ENCODE assay signal across 7 cellular contexts in genomic region chr12:70590051-70590450, GRCh38. TPM values are rescaled to one million over a fixed set of nuclear protein-coding genes. Genes with fewer than 3 reads are reported as not detected.
DNase-seq lines count a peak whose midpoint lies in the region; ATAC-seq and TF ChIP-seq lines count a peak whose summit lies in the region.

No MANE protein-coding gene starts in this region.

- intact Hi-C loops in body of pancreas (cut with DNase I), result loop anchor here (5.0 kb wide), 1 partner anchor 127 kb away; no protein-coding TSS in a partner anchor

- no peak overlapping the region for H3K4me3 Mint-ChIP-seq in T-helper 2 cell treated with Interferon-gamma antibody and Interleukin-4, amounts not matched to agents 5 μg/mL and 100 μg/mL, for 36 hours
- H3K4me3 Mint-ChIP-seq in immature natural killer cell, result no peak overlapping the region

- ATAC-seq in HG02588 (IDR thresholded peaks at IDR 0.05; ENCODE audit: unreplicated experiment) (peak; percentile 93), body of pancreas (peak; percentile 77)

- H3K9me3 ChIP-seq in body of pancreas, result no peaks in the 10 kb centered on the region

- no peaks in the 10 kb centered on the region for H3K36me3 Mint-ChIP-seq in T-helper 2 cell treated with Interferon-gamma antibody and Interleukin-4, amounts not matched to agents 5 μg/mL and 100 μg/mL, for 36 hours (ENCODE audit: low read depth)
- peaks cover 3 to 14% (median 4%) of the 10 kb centered on the region in 3 donors for H3K36me3 Mint-ChIP-seq in immature natural killer cell

- 30 to 32% methylated on average over 6 of the region's 6 CpGs for WGBS in body of pancreas, 2 donors

- H3K4me3 ChIP-seq in GM12875 (ENCODE audit: low read depth, low read length) (no peak overlapping the region), NB4 (ENCODE audit: low read depth, low read length) (no peak overlapping the region), body of pancreas (no peak overlapping the region)

- peak; percentile 86 for TF ChIP-seq CTCF in GM12875 (IDR thresholded peaks at IDR 0.05; ENCODE audit: borderline replicate concordance, insufficient read depth, low read depth, low read length)
- TF ChIP-seq CTCF in NB4 (IDR thresholded peaks at IDR 0.05; ENCODE audit: low read depth, low read length), result peak; percentile 81
- TF ChIP-seq CTCF in body of pancreas (IDR thresholded peaks at IDR 0.05), result peak; percentile 62 to 83 (median 74)

- H3K4me1 Mint-ChIP-seq in T-helper 2 cell treated with Interferon-gamma antibody and Interleukin-4, amounts not matched to agents 5 μg/mL and 100 μg/mL, for 36 hours (ENCODE audit: low read depth), result no peaks in the 10 kb centered on the region
- peaks cover 3 to 6% of the 10 kb centered on the region in 2 donors for H3K4me1 Mint-ChIP-seq in immature natural killer cell

- no peak overlapping the region for H3K27ac Mint-ChIP-seq in T-helper 2 cell treated with Interferon-gamma antibody and Interleukin-4, amounts not matched to agents 5 μg/mL and 100 μg/mL, for 36 hours
- peak overlapping the region in 1 of 6 donors; percentile 68 for H3K27ac Mint-ChIP-seq in immature natural killer cell

- no peaks in the 10 kb centered on the region for H3K27me3 ChIP-seq in body of pancreas

- no peak overlapping the region for H3K27ac ChIP-seq in body of pancreas

- no peak for TF ChIP-seq POLR2A in NB4 (IDR thresholded peaks at IDR 0.05; ENCODE audit: extremely low read depth, insufficient read length)
- TF ChIP-seq POLR2A in body of pancreas (IDR thresholded peaks at IDR 0.05), result no peak

- H3K4me1 ChIP-seq in body of pancreas, result no peaks in the 10 kb centered on the region

- no peaks in the 10 kb centered on the region for H3K9me3 Mint-ChIP-seq in T-helper 2 cell treated with Interferon-gamma antibody and Interleukin-4, amounts not matched to agents 5 μg/mL and 100 μg/mL, for 36 hours
- peaks cover 0 to 2% (median 0%) of the 10 kb centered on the region in 6 donors for H3K9me3 Mint-ChIP-seq in immature natural killer cell

- H3K27me3 Mint-ChIP-seq in T-helper 2 cell treated with Interferon-gamma antibody and Interleukin-4, amounts not matched to agents 5 μg/mL and 100 μg/mL, for 36 hours (ENCODE audit: low read depth), result no peaks in the 10 kb centered on the region
- H3K27me3 Mint-ChIP-seq in immature natural killer cell (ENCODE audit: low read depth in 3 of 3), result peaks cover 0 to 6% (median 2%) of the 10 kb centered on the region in 3 donors

- no peaks in the 10 kb centered on the region for H3K36me3 ChIP-seq in body of pancreas (replicated peaks in 1 of 2; ENCODE audit: insufficient read depth in 1 of 2, low read depth in 2 of 2)

- peak; percentile 72 for DNase-seq in NB4 (ENCODE audit: low read depth)
- peak; percentile 26 for DNase-seq in T-helper 2 cell treated with Interferon-gamma antibody and Interleukin-4, amounts not matched to agents 5 μg/mL and 100 μg/mL, for 36 hours (ENCODE audit: low spot score)
- peak; percentile 71 to 83 (median 74) for DNase-seq in body of pancreas
- peak; percentile 60 to 68 (median 66) for DNase-seq in immature natural killer cell
- peak; percentile 18 to 52 (median 47) for DNase-seq in stimulated activated CD4-positive, alpha-beta T cell treated with anti-CD3 and anti-CD28 coated beads, Interleukin-12 subunit alpha, Interleukin-12 subunit beta, amount 100 ng/mL, for 48 hours (ENCODE audit: low read depth in 2 of 3, low spot score in 1 of 3)

RNA-seq across cellular contexts. Expression of gene PTPRB, which starts 47.2 kb away (rescaled TPM):
- 1 to 10 TPM; 4.9 to 9.9 TPM for total RNA-seq in body of pancreas
- polyA plus RNA-seq in immature natural killer cell, result 1 to 10 TPM; 1.2 to 1.8 (median 1.5) TPM
